ENCODE assay signal across 8 cellular contexts in the genomic region with DNA sequence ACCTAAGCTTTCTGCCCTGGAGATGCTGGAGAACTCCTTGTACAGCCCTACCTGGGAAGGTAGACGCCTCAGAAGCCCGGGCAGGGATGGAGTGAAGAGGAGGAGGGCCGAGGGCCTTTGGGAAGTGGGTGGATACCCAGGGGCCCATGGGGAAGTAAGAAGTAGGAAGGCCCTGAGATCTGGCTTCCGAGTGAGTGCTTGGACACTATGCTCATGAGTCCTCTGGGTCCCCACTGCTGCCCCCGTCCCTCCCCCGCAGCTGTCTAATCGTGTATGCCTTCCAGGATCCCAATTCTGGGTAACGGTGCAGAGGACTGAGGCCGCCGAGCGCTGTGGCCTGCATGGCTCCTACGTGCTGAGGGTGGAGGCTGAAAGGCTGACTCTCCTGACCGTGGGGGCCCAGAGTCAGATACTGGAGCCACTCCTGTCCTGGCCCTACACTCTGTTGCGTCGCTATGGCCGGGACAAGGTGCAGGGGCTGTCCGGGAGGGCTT. TPM values are rescaled to one million over a fixed set of nuclear protein-coding genes. Genes with fewer than 3 reads are reported as not detected.
DNase-seq lines count a peak whose midpoint lies in the region; TF ChIP-seq lines count a peak whose summit lies in the region.

No MANE protein-coding gene starts in this region.

- no peak overlapping the region for H2AFZ ChIP-seq in neuron (ENCODE audit: low read depth, low read length)

- H3K36me3 ChIP-seq in esophagus squamous epithelium (peaks cover 0 to 8% (median 0%) of the 10 kb centered on the region in 3 donors), neuron (ENCODE audit: insufficient read depth, low read length) (peaks cover 8% of the 10 kb centered on the region)

- WGBS in esophagus squamous epithelium, 2 donors: 73 to 87% methylated on average over 6 to 11 of the region's 17 CpGs

- TF ChIP-seq POLR2A in NB4 (IDR thresholded peaks at IDR 0.05; ENCODE audit: extremely low read depth, insufficient read length): no peak
- no peak for TF ChIP-seq POLR2A in esophagus squamous epithelium (IDR thresholded peaks at IDR 0.05)

- TF ChIP-seq CTCF in NB4 (IDR thresholded peaks at IDR 0.05; ENCODE audit: low read depth, low read length) (no peak), esophagus squamous epithelium (IDR thresholded peaks at IDR 0.05) (no peak)

- H3K4me3 ChIP-seq in NB4 (ENCODE audit: low read depth, low read length) (peak overlapping the region; percentile 96), esophagus squamous epithelium (peak overlapping the region; percentile 45 to 70 (median 65)), neuron (ENCODE audit: low read length) (peak overlapping the region; percentile 63)

- H3K4me1 ChIP-seq in esophagus squamous epithelium: peaks cover 8 to 35% (median 10%) of the 10 kb centered on the region in 3 donors
- peaks cover 13% of the 10 kb centered on the region for H3K4me1 ChIP-seq in neuron (ENCODE audit: insufficient read depth, low read length)

- intact Hi-C loops in esophagus squamous epithelium (cut with DNase I): no loop called here

- H3K27ac ChIP-seq in esophagus squamous epithelium: peak overlapping the region in 3 of 4 donors; percentile 77 to 89 (median 88)

- peaks cover 0 to 40% (median 0%) of the 10 kb centered on the region in 4 donors for H3K27me3 ChIP-seq in esophagus squamous epithelium
- peaks cover 9% of the 10 kb centered on the region for H3K27me3 ChIP-seq in neuron (ENCODE audit: insufficient read depth, low read length)

- peak; percentile 74 for DNase-seq in CD1c-positive myeloid dendritic cell (ENCODE audit: extremely low spot score)
- DNase-seq in NB4 (ENCODE audit: low read depth): peak; percentile 60
- no peak for DNase-seq in esophagus squamous epithelium (lab: John Stamatoyannopoulos, UW)
- no peak for DNase-seq in cerebellar cortex (ENCODE audit: low spot score)
- no peak for DNase-seq in cerebellum (ENCODE audit: low spot score)
- no peak for DNase-seq in NCI-H2227 treated with DMSO at 0.1 percent for 48 hours (lab: John Stamatoyannopoulos, UW)
- no peak for DNase-seq in DMS79 treated with DMSO at 0.1 percent for 48 hours (lab: John Stamatoyannopoulos, UW)

- no peaks in the 10 kb centered on the region for H3K9me3 ChIP-seq in esophagus squamous epithelium
- H3K9me3 ChIP-seq in neuron (ENCODE audit: low read length): no peaks in the 10 kb centered on the region

RNA-seq across cellular contexts. Expression of gene DOK1, which starts 1.1 kb away (rescaled TPM):
- total RNA-seq in esophagus squamous epithelium (1 to 10 TPM in 2 of 4 donors, under 1 TPM in 1, not detected in 1; 0.88 to 6.7 (median 3.0) TPM), cerebellum (2.4 TPM)

RNA-seq across cellular contexts. Expression of gene LOXL3, which starts 1.9 kb away (rescaled TPM):
- total RNA-seq in esophagus squamous epithelium: 1 to 10 TPM in 2 of 4 donors, under 1 TPM in 1, not detected in 1; 0.48 to 4.3 (median 3.2) TPM
- 7.0 TPM for total RNA-seq in cerebellum

RNA-seq across cellular contexts. Expression of gene HTRA2, which starts 25.9 kb away (rescaled TPM):
- total RNA-seq in esophagus squamous epithelium (10 to 100 TPM; 16.9 to 25.8 (median 22.0) TPM), cerebellum (26.2 TPM)

RNA-seq across cellular contexts. Expression of gene AUP1, which starts 26.2 kb away (rescaled TPM):
- total RNA-seq in esophagus squamous epithelium: 100 to 1,000 TPM in 2 of 4 donors, 10 to 100 TPM in 2; 79.9 to 142 (median 105) TPM
- total RNA-seq in cerebellum: 35.0 TPM

RNA-seq across cellular contexts. Expression of gene DQX1, which starts 29.6 kb away (rescaled TPM):
- total RNA-seq in esophagus squamous epithelium: 10 to 100 TPM in 1 of 4 donors, 1 to 10 TPM in 3; 3.8 to 13.3 (median 5.7) TPM
- total RNA-seq in cerebellum: 0.45 TPM

Comparison
In these comparisons a context has a peak if more than half of its experiments do, and no peak if none do; other contexts are left out.
1. DNase-seq: peak in CD1c-positive myeloid dendritic cell (single experiment) and NB4 (single experiment); none in esophagus squamous epithelium (single experiment), cerebellar cortex (single experiment), cerebellum (single experiment), NCI-H2227 treated with DMSO at 0.1 percent for 48 hours (single experiment) and DMS79 treated with DMSO at 0.1 percent for 48 hours (single experiment).
2. Peak in every context shown above with its lines, with median percentiles within 50 percentile points of each other: H3K4me3 ChIP-seq.